Comparison of ENCODE assay signal across 8 cellular contexts in genomic region chr5:125412561-125413535, GRCh38.
DNase-seq lines count a peak whose midpoint lies in the region; ATAC-seq, FAIRE-seq and TF ChIP-seq lines count a peak whose summit lies in the region.

No MANE protein-coding gene starts in this region.

- DNase-seq in 8988T: peak; percentile 11
- peak; percentile 88 for DNase-seq in HT-29 (ENCODE audit: low spot score)
- peak; percentile 37 for DNase-seq in OCI-LY7 (ENCODE audit: low spot score)
- peak; percentile 93 to 96 for DNase-seq in lung microvascular endothelial cell (ENCODE audit: low read depth in 2 of 2)
- DNase-seq in tibial nerve (ENCODE audit: low spot score in 2 of 2): peak; percentile 10 to 15

- H3K4me1 ChIP-seq in OCI-LY7 (ENCODE audit: insufficient read depth, low read length, poor library complexity, severe bottlenecking) (peaks cover 37% of the 10 kb centered on the region), tibial nerve (peaks cover 0 to 58% (median 26%) of the 10 kb centered on the region in 4 donors)

- peak; percentile 37 for ATAC-seq in GM19438 (IDR thresholded peaks at IDR 0.05; ENCODE audit: low read depth, unreplicated experiment)
- no peak for ATAC-seq in HG02970 (IDR thresholded peaks at IDR 0.05; ENCODE audit: low FRiP score, unreplicated experiment)

- H3K9me3 ChIP-seq in OCI-LY7 (ENCODE audit: low read length): no peaks in the 10 kb centered on the region
- no peaks in the 10 kb centered on the region for H3K9me3 ChIP-seq in tibial nerve

- TF ChIP-seq CTCF in OCI-LY7 (conservative IDR thresholded peaks at IDR 0.05; ENCODE audit: low read length) (peak; percentile 40; the same call in 1 of the 2 replicates), tibial nerve (IDR thresholded peaks at IDR 0.05) (peak in 4 of 5 experiments; percentile 9 to 36 (median 29))

- peak overlapping the region; percentile 93 for H2AFZ ChIP-seq in OCI-LY7 (ENCODE audit: low read length)

- CTCF ChIA-PET in OCI-LY7 (lab: Charles Lee; ENCODE audit: unreplicated experiment): no interaction called here

- peak; percentile 89 for FAIRE-seq in endometrium (lab: Jason Lieb, UNC)

- no peaks in the 10 kb centered on the region for H4K20me1 ChIP-seq in OCI-LY7 (ENCODE audit: insufficient read depth, low read length)

- H3K4me3 ChIP-seq in OCI-LY7 (ENCODE audit: low read depth, low read length, poor library complexity, severe bottlenecking) (no peak overlapping the region), tibial nerve (no peak overlapping the region)

- H3K9me2 ChIP-seq in OCI-LY7 (ENCODE audit: insufficient read depth, low read length): no peaks in the 10 kb centered on the region

- H3K4me2 ChIP-seq in OCI-LY7 (ENCODE audit: low read length): peak overlapping the region; percentile 81

- no peak for TF ChIP-seq EP300 in tibial nerve (IDR thresholded peaks at IDR 0.05)

- H3K36me3 ChIP-seq in OCI-LY7 (ENCODE audit: insufficient read depth, low read length): no peaks in the 10 kb centered on the region
- H3K36me3 ChIP-seq in tibial nerve: no peaks in the 10 kb centered on the region

- intact Hi-C loops in OCI-LY7 (cut with micrococcal nuclease; ENCODE audit: unreplicated experiment): no loop called here

- H3K79me2 ChIP-seq in OCI-LY7 (ENCODE audit: insufficient read depth, low read depth, low read length): no peaks in the 10 kb centered on the region

- H3K27me3 ChIP-seq in tibial nerve: no peaks in the 10 kb centered on the region

- 23 to 29% methylated on average over 14 of the region's 14 CpGs for WGBS in tibial nerve, 2 donors

- POLR2A ChIA-PET in OCI-LY7 (lab: Charles Lee): interaction anchor here (0.6 to 1.4 kb wide), 2 partner anchors 12 to 1125 kb away, joined by 3 read pairs; no protein-coding TSS in a partner anchor

- BruUV-seq in OCI-LY7 (replicated peaks; lab: Mats Ljungman, UMichigan): no TSS peak

- H3K27ac ChIP-seq in OCI-LY7 (ENCODE audit: low read depth, low read length, poor library complexity, severe bottlenecking) (no peak overlapping the region), tibial nerve (peak overlapping the region in 3 of 4 donors; percentile 13 to 61 (median 34))

- TF ChIP-seq POLR2A in tibial nerve (IDR thresholded peaks at IDR 0.05): no peak

Comparison
In these comparisons a context has a peak if more than half of its experiments do, and no peak if none do; other contexts are left out.
1. DNase-seq: peak in every context shown above with its lines; median percentile 94 in lung microvascular endothelial cell; 88 in HT-29; 37 in OCI-LY7; 12 in tibial nerve; 11 in 8988T.